In the genomic region with DNA sequence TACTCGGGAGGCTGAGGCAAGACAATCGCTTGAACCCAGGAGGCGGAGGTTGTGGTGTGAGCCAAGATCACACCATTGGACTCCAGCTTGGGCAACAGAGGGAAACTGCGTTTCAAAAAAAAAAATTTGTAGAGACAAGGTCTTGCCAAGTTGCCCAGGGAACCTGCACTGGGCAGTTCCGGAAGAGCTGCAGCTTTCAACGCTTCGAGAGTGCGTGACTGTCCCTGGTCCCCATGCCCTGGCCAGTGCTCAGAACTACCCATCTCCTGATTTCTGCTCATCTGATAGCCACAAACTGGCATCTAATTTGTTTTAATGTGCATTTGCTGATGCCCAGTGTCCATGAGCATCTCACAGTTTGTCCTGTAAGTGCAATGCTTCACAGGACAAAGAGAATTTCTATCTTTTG, we compare ENCODE assay signal across 9 cellular contexts. TPM values are rescaled to one million over a fixed set of nuclear protein-coding genes. Genes with fewer than 3 reads are reported as not detected.
DNase-seq lines count a peak whose midpoint lies in the region; ATAC-seq and TF ChIP-seq lines count a peak whose summit lies in the region.
"Had no signal": no experiment of that assay in that cellular context is flagged by ENCODE, and none has a peak within 500 bp of the region (broad histone marks: within the 10 kb centered on the region; RNA-seq: fewer than 3 reads in every experiment).

No MANE protein-coding gene starts in this region.

- peak overlapping the region; percentile 97 for H3K4me3 Mint-ChIP-seq in stimulated activated naive CD8-positive, alpha-beta T cell treated with anti-CD3 and anti-CD28 coated beads, Interleukin-15, Interleukin-2, amounts not matched to agents 100 ng/mL and 50 ng/mL, for 24 hours
- H3K4me3 Mint-ChIP-seq in activated naive CD8-positive, alpha-beta T cell = peak overlapping the region; percentile 96

- DNase-seq in stimulated activated naive CD8-positive, alpha-beta T cell treated with anti-CD3 and anti-CD28 coated beads, Interleukin-15, Interleukin-2, amounts not matched to agents 100 U/mL and 50 U/mL, for 24 hours = no peak
- DNase-seq in iris pigment epithelial cell (ENCODE audit: low read depth) = peak; percentile 41
- DNase-seq in thoracic aorta (ENCODE audit: low spot score) = no peak
- no peak for DNase-seq in middle frontal gyrus (ENCODE audit: extremely low spot score, low spot score)
- no peak for DNase-seq in pons (ENCODE audit: low spot score)

- no peak for ATAC-seq in stimulated activated naive CD8-positive, alpha-beta T cell treated with anti-CD3 and anti-CD28 coated beads, Interleukin-15, Interleukin-2, amounts not matched to agents 100 U/mL and 50 U/mL, for 24 hours
- no peak for ATAC-seq in thoracic aorta (ENCODE audit: insufficient number of reproducible peaks, low FRiP score, low read depth)
- no peak for ATAC-seq in GM19328 (IDR thresholded peaks at IDR 0.05; ENCODE audit: unreplicated experiment)

- H3K9me3 ChIP-seq in thoracic aorta = no peaks in the 10 kb centered on the region

- H3K27ac ChIP-seq in thoracic aorta = peak overlapping the region in 1 of 2 donors; percentile 90

- no peak for TF ChIP-seq CTCF in thoracic aorta (IDR thresholded peaks at IDR 0.05)

- H3K4me1 ChIP-seq in thoracic aorta (ENCODE audit: control insufficient read depth in 1 of 2, low read depth in 2 of 2) = peaks cover 3 to 4% of the 10 kb centered on the region in 2 donors

- peaks cover 25% of the 10 kb centered on the region for H3K4me1 Mint-ChIP-seq in stimulated activated naive CD8-positive, alpha-beta T cell treated with anti-CD3 and anti-CD28 coated beads, Interleukin-15, Interleukin-2, amounts not matched to agents 100 ng/mL and 50 ng/mL, for 24 hours (ENCODE audit: low read depth)
- peaks cover 20% of the 10 kb centered on the region for H3K4me1 Mint-ChIP-seq in activated naive CD8-positive, alpha-beta T cell (ENCODE audit: low read depth)

- H3K36me3 Mint-ChIP-seq in stimulated activated naive CD8-positive, alpha-beta T cell treated with anti-CD3 and anti-CD28 coated beads, Interleukin-15, Interleukin-2, amounts not matched to agents 100 ng/mL and 50 ng/mL, for 24 hours (ENCODE audit: low read depth) = peaks cover 39% of the 10 kb centered on the region
- peaks cover 27% of the 10 kb centered on the region for H3K36me3 Mint-ChIP-seq in activated naive CD8-positive, alpha-beta T cell

- H3K4me3 ChIP-seq in thoracic aorta = peak overlapping the region; percentile 99

- no peaks in the 10 kb centered on the region for H3K9me3 Mint-ChIP-seq in stimulated activated naive CD8-positive, alpha-beta T cell treated with anti-CD3 and anti-CD28 coated beads, Interleukin-15, Interleukin-2, amounts not matched to agents 100 ng/mL and 50 ng/mL, for 24 hours
- no peaks in the 10 kb centered on the region for H3K9me3 Mint-ChIP-seq in activated naive CD8-positive, alpha-beta T cell (ENCODE audit: low read depth)

- H3K27ac Mint-ChIP-seq in stimulated activated naive CD8-positive, alpha-beta T cell treated with anti-CD3 and anti-CD28 coated beads, Interleukin-15, Interleukin-2, amounts not matched to agents 100 ng/mL and 50 ng/mL, for 24 hours = peak overlapping the region; percentile 96
- peak overlapping the region; percentile 95 for H3K27ac Mint-ChIP-seq in activated naive CD8-positive, alpha-beta T cell

- H3K27me3 Mint-ChIP-seq in stimulated activated naive CD8-positive, alpha-beta T cell treated with anti-CD3 and anti-CD28 coated beads, Interleukin-15, Interleukin-2, amounts not matched to agents 100 ng/mL and 50 ng/mL, for 24 hours = no peaks in the 10 kb centered on the region
- H3K27me3 Mint-ChIP-seq in activated naive CD8-positive, alpha-beta T cell = no peaks in the 10 kb centered on the region

- peaks cover 39% of the 10 kb centered on the region for H3K36me3 ChIP-seq in thoracic aorta

- no peaks in the 10 kb centered on the region for H3K27me3 ChIP-seq in thoracic aorta (replicated peaks; ENCODE audit: insufficient read depth)

RNA-seq across cellular contexts. Expression of gene ACTG1, which starts 4.0 kb away (rescaled TPM):
- 1,000 to 10,000 TPM; 4,421 to 4,935 TPM for total RNA-seq in thoracic aorta

RNA-seq across cellular contexts. Expression of gene FSCN2, which starts 19.5 kb away (rescaled TPM):
- total RNA-seq in thoracic aorta = 1 to 10 TPM; 4.2 to 9.2 TPM
- total RNA-seq: epithelial cell of proximal tubule had no signal

RNA-seq across cellular contexts. Expression of gene FAAP100, which starts 43.5 kb away (rescaled TPM):
- 10 to 100 TPM; 43.2 to 57.9 TPM for total RNA-seq in thoracic aorta
